In the genomic region with DNA sequence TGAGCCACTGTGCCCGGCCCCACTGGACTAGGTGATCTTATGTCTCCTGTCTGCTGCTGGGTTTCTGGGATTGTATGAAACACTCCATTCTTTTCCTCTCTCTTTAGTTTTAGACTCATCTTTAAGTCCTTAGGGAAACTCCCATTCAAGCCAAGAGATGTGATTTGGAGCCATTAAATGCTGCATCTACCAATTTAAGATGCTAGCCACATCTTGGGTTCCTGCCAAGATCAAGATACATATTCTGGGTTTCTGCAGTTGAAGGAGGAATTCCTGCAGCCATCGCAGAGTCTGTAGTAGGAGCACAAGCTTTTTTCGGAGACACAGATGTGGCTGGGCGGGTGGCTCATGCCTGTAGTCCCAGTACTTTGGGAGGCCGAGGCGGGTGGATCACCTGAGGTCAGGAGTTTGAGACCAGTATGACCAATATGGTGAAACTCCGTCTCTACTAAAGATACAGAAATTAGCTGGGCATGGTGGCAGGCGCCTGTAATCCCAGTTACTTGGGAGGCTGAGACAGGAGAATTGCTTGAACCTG, we compare ENCODE assay signal across 19 cellular contexts.
"Had no signal": no experiment of that assay in that cellular context is flagged by ENCODE, and none has a peak within 500 bp of the region (broad histone marks: within the 10 kb centered on the region; RNA-seq: fewer than 3 reads in every experiment).

No MANE protein-coding gene starts in this region.

- H3K27me3 Mint-ChIP-seq: activated CD4-positive, alpha-beta memory T cell treated with anti-CD3 and anti-CD28 coated beads for 36 hours; activated naive CD8-positive, alpha-beta T cell treated with anti-CD3 and anti-CD28 coated beads, Interleukin-2, amount 10 ng/mL, durations not matched to agents 7 days and 5 days; naive thymus-derived CD8-positive, alpha-beta T cell had no signal

- DNase-seq: activated CD4-positive, alpha-beta memory T cell treated with anti-CD3 and anti-CD28 coated beads for 36 hours; activated CD4-positive, alpha-beta T cell treated with anti-CD3 and anti-CD28 coated beads for 4 hours; activated CD8-positive, alpha-beta memory T cell treated with anti-CD3 and anti-CD28 coated beads, Interleukin-2, amount 10 ng/mL, durations not matched to agents 7 days and 5 days; activated naive CD4-positive, alpha-beta T cell; activated naive CD8-positive, alpha-beta T cell treated with anti-CD3 and anti-CD28 coated beads, Interleukin-2, amount 10 ng/mL, durations not matched to agents 7 days and 5 days; colonic mucosa; erythroblast; head of caudate nucleus; kidney glomerular epithelial cell; naive thymus-derived CD8-positive, alpha-beta T cell; right lobe of liver; stimulated activated CD4-positive, alpha-beta T cell treated with anti-CD3 and anti-CD28 coated beads, Interleukin-4, amount 100 ng/mL, for 1 hour had no signal

- H3K27me3 ChIP-seq: cardiac muscle cell, colonic mucosa, right lobe of liver had no signal

- H3K4me1 Mint-ChIP-seq: memory B cell had no signal

- H3K27ac ChIP-seq: cardiac muscle cell had no signal

- H3K27ac Mint-ChIP-seq: activated CD4-positive, alpha-beta memory T cell treated with anti-CD3 and anti-CD28 coated beads for 36 hours; activated CD8-positive, alpha-beta memory T cell treated with anti-CD3 and anti-CD28 coated beads, Interleukin-2, amount 10 ng/mL, durations not matched to agents 7 days and 5 days; activated naive CD8-positive, alpha-beta T cell treated with anti-CD3 and anti-CD28 coated beads, Interleukin-2, amount 10 ng/mL, durations not matched to agents 7 days and 5 days; memory B cell; T-helper 2 cell treated with Interferon-gamma antibody and Interleukin-4, amounts not matched to agents 5 μg/mL and 100 μg/mL, for 36 hours; WTC11 had no signal

- H3K4me3 ChIP-seq: cardiac muscle cell, colonic mucosa, right lobe of liver, smooth muscle cell had no signal

- H3K36me3 ChIP-seq: cardiac muscle cell, colonic mucosa, right lobe of liver had no signal

- ATAC-seq: activated CD8-positive, alpha-beta memory T cell treated with anti-CD3 and anti-CD28 coated beads, Interleukin-2, amount 10 ng/mL, durations not matched to agents 7 days and 5 days; naive thymus-derived CD8-positive, alpha-beta T cell; right lobe of liver had no signal

- H3K4me3 Mint-ChIP-seq: activated CD4-positive, alpha-beta memory T cell treated with anti-CD3 and anti-CD28 coated beads for 36 hours; activated CD8-positive, alpha-beta memory T cell treated with anti-CD3 and anti-CD28 coated beads, Interleukin-2, amount 10 ng/mL, durations not matched to agents 7 days and 5 days; activated naive CD8-positive, alpha-beta T cell treated with anti-CD3 and anti-CD28 coated beads, Interleukin-2, amount 10 ng/mL, durations not matched to agents 7 days and 5 days; memory B cell; naive thymus-derived CD8-positive, alpha-beta T cell; T-helper 2 cell treated with Interferon-gamma antibody and Interleukin-4, amounts not matched to agents 5 μg/mL and 100 μg/mL, for 36 hours; WTC11 had no signal

- H3K9me3 ChIP-seq: colonic mucosa, right lobe of liver had no signal

- FAIRE-seq: frontal cortex, TTC549 had no signal

- H3K36me3 Mint-ChIP-seq: activated CD4-positive, alpha-beta memory T cell treated with anti-CD3 and anti-CD28 coated beads for 36 hours; activated CD8-positive, alpha-beta memory T cell treated with anti-CD3 and anti-CD28 coated beads, Interleukin-2, amount 10 ng/mL, durations not matched to agents 7 days and 5 days; activated naive CD8-positive, alpha-beta T cell treated with anti-CD3 and anti-CD28 coated beads, Interleukin-2, amount 10 ng/mL, durations not matched to agents 7 days and 5 days; memory B cell; naive thymus-derived CD8-positive, alpha-beta T cell; WTC11 had no signal
